27 cellular contexts compared by ENCODE assay signal in the genomic region with DNA sequence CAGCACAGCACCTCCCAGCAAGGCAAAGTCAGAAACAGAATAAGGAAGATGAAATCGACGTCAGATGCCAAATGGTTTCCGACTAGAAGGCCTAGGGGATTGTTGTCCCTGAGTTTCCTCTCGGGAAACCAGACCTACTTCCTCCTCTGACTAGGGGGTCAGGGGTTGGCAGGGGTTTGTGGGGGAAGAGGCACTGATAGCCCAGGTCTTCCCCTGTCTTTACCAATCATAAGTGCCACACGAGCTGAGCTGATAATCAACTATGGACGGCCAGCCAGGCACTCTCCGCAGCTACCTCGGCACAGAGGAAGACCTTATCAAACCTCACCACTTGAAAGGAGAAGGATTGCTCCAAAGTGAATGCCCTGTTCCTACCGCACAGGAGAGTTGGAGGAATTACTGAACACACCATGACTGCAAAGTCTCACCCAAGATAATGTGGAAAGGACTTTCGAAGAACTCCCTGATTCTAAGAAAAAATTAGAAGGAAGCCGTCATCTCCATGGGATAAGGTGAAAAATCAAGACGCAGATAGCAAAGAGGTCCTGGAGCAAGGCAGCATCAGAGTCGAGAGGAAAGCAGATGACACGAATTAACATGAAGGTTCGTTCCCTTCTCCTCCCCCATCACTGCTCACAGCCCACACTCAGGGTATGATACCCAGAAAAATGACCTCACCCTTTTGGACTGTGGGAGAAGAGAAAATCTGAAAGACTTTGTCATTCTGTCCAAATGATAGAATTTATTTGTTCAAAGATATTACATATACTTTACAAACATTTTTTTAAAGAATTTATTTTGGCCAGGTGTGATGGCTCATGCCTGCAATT.
"Had no signal": no experiment of that assay in that cellular context is flagged by ENCODE, and none has a peak within 500 bp of the region (broad histone marks: within the 10 kb centered on the region; RNA-seq: fewer than 3 reads in every experiment).

No MANE protein-coding gene starts in this region.

- H3K27me3 ChIP-seq: gastrocnemius medialis, hepatocyte, left lung, neural progenitor cell, right atrium auricular region, stomach, thyroid gland had no signal

- H3K4me1 ChIP-seq: neural progenitor cell, parathyroid adenoma, prostate gland had no signal

- H3K36me3 ChIP-seq: gastrocnemius medialis, left lung, neural progenitor cell, prostate gland, right atrium auricular region, stomach, thyroid gland had no signal

- H3K9me3 ChIP-seq: gastrocnemius medialis, left lung, prostate gland, right atrium auricular region, stomach, thyroid gland had no signal

- H3K4me3 ChIP-seq: gastrocnemius medialis, hepatocyte, left lung, neural progenitor cell, prostate gland, right atrium auricular region, smooth muscle cell, stomach, thyroid gland had no signal

- DNase-seq: cortex of kidney; effector memory CD8-positive, alpha-beta T cell; foreskin fibroblast; gastrocnemius medialis; head of caudate nucleus; kidney; left lung; mesenchymal stem cell; midbrain; naive thymus-derived CD4-positive, alpha-beta T cell; stimulated activated CD4-positive, alpha-beta T cell treated with anti-CD3 and anti-CD28 coated beads, Interleukin-12 subunit alpha, Interleukin-12 subunit beta, amount 100 ng/mL, for 4 hours; stimulated activated CD4-positive, alpha-beta T cell treated with anti-CD3 and anti-CD28 coated beads, Interleukin-1b, Interleukin-23, amount 100 ng/mL, for 48 hours; stimulated activated CD4-positive, alpha-beta T cell treated with anti-CD3 and anti-CD28 coated beads, Interleukin-4, amount 100 ng/mL, for 1 hour; stimulated activated CD8-positive, alpha-beta memory T cell treated with anti-CD3 and anti-CD28 coated beads, Interleukin-4, amount 100 ng/mL, for 48 hours; stimulated activated naive CD4-positive, alpha-beta T cell; stomach; thyroid gland; trophoblast cell had no signal

- FAIRE-seq: kidney had no signal

- H3K79me2 ChIP-seq: hepatocyte, parathyroid adenoma had no signal

- H3K9ac ChIP-seq: neural progenitor cell, parathyroid adenoma had no signal

- ATAC-seq: effector memory CD8-positive, alpha-beta T cell; esophagus mucosa; gastrocnemius medialis; left lung; naive thymus-derived CD4-positive, alpha-beta T cell; sciatic nerve had no signal

- H2AFZ ChIP-seq: hepatocyte, neural progenitor cell, parathyroid adenoma had no signal

- H3K4me2 ChIP-seq: hepatocyte, neural progenitor cell, smooth muscle cell had no signal

- H3K27ac ChIP-seq: epithelial cell of prostate, gastrocnemius medialis, hepatocyte, left lung, neural progenitor cell, parathyroid adenoma, prostate gland, right atrium auricular region, stomach, thyroid gland had no signal
